Comparison of ENCODE assay signal across 25 cellular contexts in the genomic region with DNA sequence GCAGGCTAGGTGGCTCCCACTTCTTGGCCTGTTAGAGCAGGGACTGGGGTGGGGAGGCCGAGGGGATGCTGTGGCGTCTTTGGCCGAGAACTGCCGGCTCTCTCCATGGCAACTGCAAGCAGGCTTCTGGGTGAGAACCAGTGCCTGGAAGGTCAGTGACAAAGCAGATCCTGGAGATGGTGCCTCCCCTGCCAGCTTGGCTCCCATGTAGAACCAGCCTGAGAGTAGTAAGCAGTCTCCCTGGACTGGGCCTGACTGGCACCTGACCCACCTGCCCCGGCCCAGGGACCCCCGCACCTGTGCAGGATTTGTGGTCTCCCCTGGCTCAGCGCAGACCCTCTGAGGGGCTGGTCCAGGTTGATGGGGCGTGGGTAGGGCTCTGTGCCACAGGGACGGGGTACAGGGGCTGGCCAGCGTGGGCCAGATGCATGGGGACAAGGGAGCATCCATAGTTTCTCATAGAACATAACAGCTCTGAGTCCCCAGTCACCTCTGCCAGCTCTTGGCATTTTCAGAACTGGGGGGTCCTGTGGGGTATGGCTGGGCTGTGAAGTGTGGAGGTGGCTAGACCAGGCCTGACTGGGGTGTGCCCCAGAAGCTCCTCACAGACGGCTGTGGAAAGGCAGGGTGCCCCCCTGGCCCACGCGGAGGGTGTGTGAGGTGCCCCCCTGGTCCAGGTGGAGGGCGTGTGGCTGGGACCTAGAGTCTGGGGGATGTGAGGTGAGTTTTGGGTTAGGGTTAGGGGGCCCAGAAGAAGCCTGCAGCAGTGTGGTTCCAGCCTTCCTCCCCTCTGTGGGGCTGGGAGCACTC. TPM values are rescaled to one million over a fixed set of nuclear protein-coding genes. Genes with fewer than 3 reads are reported as not detected.
DNase-seq lines count a peak whose midpoint lies in the region; ATAC-seq and TF ChIP-seq lines count a peak whose summit lies in the region.
"Had no signal": no experiment of that assay in that cellular context is flagged by ENCODE, and none has a peak within 500 bp of the region (broad histone marks: within the 10 kb centered on the region; RNA-seq: fewer than 3 reads in every experiment).

No MANE protein-coding gene starts in this region.

- H3K27ac Mint-ChIP-seq in stimulated activated memory B cell treated with anti-CD40 and anti-IgM and Interleukin-4, amounts not matched to agents 10 μg/mL and 1 μg/mL and 100 μg/mL, for 72 hours, result no peak overlapping the region
- no peak overlapping the region for H3K27ac Mint-ChIP-seq in activated naive CD4-positive, alpha-beta T cell treated with anti-CD3 and anti-CD28 coated beads for 36 hours
- H3K27ac Mint-ChIP-seq: CD4-positive, CD25-positive, alpha-beta regulatory T cell had no signal

- no peak for ATAC-seq in SK-N-SH treated with all-trans-retinoic acid at 6 μM for 48 hours
- ATAC-seq in stimulated activated memory B cell treated with anti-CD40 and anti-IgM and Interleukin-4, amounts not matched to agents 10 μg/mL and 1 μg/mL and 100 μg/mL, for 72 hours, result peak; percentile 43
- no peak for ATAC-seq in GM21737 (IDR thresholded peaks at IDR 0.05; ENCODE audit: unreplicated experiment)
- ATAC-seq: HepG2 had no signal

- H3F3A ChIP-seq in SK-N-SH (replicated peaks; ENCODE audit: insufficient read depth), result no peaks in the 10 kb centered on the region

- no peak overlapping the region for H3K9ac ChIP-seq in SK-N-SH
- H3K9ac ChIP-seq: BLaER1 had no signal

- H2AFZ ChIP-seq in SK-N-SH (ENCODE audit: low read depth), result no peak overlapping the region

- TF ChIP-seq RAD21 in SK-N-SH (IDR thresholded peaks at IDR 0.05; ENCODE audit: low read length), result no peak

- H3K27me3 ChIP-seq in SK-N-SH (ENCODE audit: insufficient read depth) (no peaks in the 10 kb centered on the region), dorsolateral prefrontal cortex (peaks cover 0 to 4% (median 0%) of the 10 kb centered on the region in 45 donors)
- H3K27me3 ChIP-seq: BLaER1 had no signal

- no peaks in the 10 kb centered on the region for H3K36me3 ChIP-seq in SK-N-SH (replicated peaks in 1 of 2; ENCODE audit: control insufficient read depth in 1 of 2, insufficient read depth in 2 of 2, low read length in 1 of 2)
- H3K36me3 ChIP-seq: BLaER1, SJSA1 had no signal

- DNase-seq in SK-N-SH (peak; percentile 20), dorsolateral prefrontal cortex (peak in 3 of 10 donors; percentile 20 to 47 (median 40)), mesenteric fat pad (ENCODE audit: low spot score) (peak; percentile 87), T-helper 1 cell (no peak)
- DNase-seq in activated naive CD4-positive, alpha-beta T cell treated with anti-CD3 and anti-CD28 coated beads for 36 hours, result no peak
- DNase-seq: ACHN; CD4-positive, CD25-positive, alpha-beta regulatory T cell; DMS153; DND-41; MV-4-11; NCI-H1105; NCI-H1436 treated with DMSO at 0.1 percent for 48 hours; NCI-H187 treated with DMSO at 0.1 percent for 48 hours; NCI-H2107; NCI-H524; NCI-H748 treated with DMSO at 0.1 percent for 48 hours had no signal

- H3K4me3 ChIP-seq in SK-N-SH (ENCODE audit: low read depth in 2 of 2, low read length in 1 of 2), result no peak overlapping the region
- H3K4me3 ChIP-seq in dorsolateral prefrontal cortex, result peak overlapping the region in 26 of 59 donors; percentile 0 to 35 (median 18)
- H3K4me3 ChIP-seq: BLaER1, SJSA1 had no signal

- POLR2A ChIA-PET in SK-N-SH (lab: Yijun Ruan, JAX), result no interaction called here

- TF ChIP-seq EP300 in SK-N-SH (IDR thresholded peaks at IDR 0.05; ENCODE audit: borderline replicate concordance in 1 of 2, low read depth in 1 of 2, low read length in 1 of 2), result no peak

- no peaks in the 10 kb centered on the region for H3K9me3 ChIP-seq in SK-N-SH
- H3K9me3 ChIP-seq: SJSA1 had no signal

- intact Hi-C loops in dorsolateral prefrontal cortex (cut with DNase I), result no loop called here
- intact Hi-C loops in activated naive CD4-positive, alpha-beta T cell treated with anti-CD3 and anti-CD28 coated beads for 36 hours (cut with micrococcal nuclease), result no loop called here

- CTCF ChIA-PET in SK-N-SH (lab: Yijun Ruan, JAX), result no interaction called here
- CTCF ChIA-PET in activated naive CD4-positive, alpha-beta T cell treated with anti-CD3 and anti-CD28 coated beads for 36 hours (lab: Charles Lee), result no interaction called here

- no peak overlapping the region for H3K4me3 Mint-ChIP-seq in stimulated activated memory B cell treated with anti-CD40 and anti-IgM and Interleukin-4, amounts not matched to agents 10 μg/mL and 1 μg/mL and 100 μg/mL, for 72 hours
- no peak overlapping the region for H3K4me3 Mint-ChIP-seq in activated naive CD4-positive, alpha-beta T cell treated with anti-CD3 and anti-CD28 coated beads for 36 hours
- H3K4me3 Mint-ChIP-seq: CD4-positive, CD25-positive, alpha-beta regulatory T cell had no signal

- no peaks in the 10 kb centered on the region for H3K79me2 ChIP-seq in SK-N-SH (ENCODE audit: insufficient read depth)

- H3K4me1 ChIP-seq in SK-N-SH (ENCODE audit: control insufficient read depth in 1 of 2, insufficient read depth in 2 of 2, low read depth in 1 of 2, low read length in 1 of 2), result no peaks in the 10 kb centered on the region
- H3K4me1 ChIP-seq: SJSA1 had no signal

- no peak overlapping the region for H3K4me2 ChIP-seq in SK-N-SH
- H3K4me2 ChIP-seq: BLaER1 had no signal

- H3K36me3 Mint-ChIP-seq in stimulated activated memory B cell treated with anti-CD40 and anti-IgM and Interleukin-4, amounts not matched to agents 10 μg/mL and 1 μg/mL and 100 μg/mL, for 72 hours, result no peaks in the 10 kb centered on the region
- H3K36me3 Mint-ChIP-seq in activated naive CD4-positive, alpha-beta T cell treated with anti-CD3 and anti-CD28 coated beads for 36 hours (ENCODE audit: low read depth), result no peaks in the 10 kb centered on the region
- H3K36me3 Mint-ChIP-seq: CD4-positive, CD25-positive, alpha-beta regulatory T cell had no signal

- H3K27me3 Mint-ChIP-seq in stimulated activated memory B cell treated with anti-CD40 and anti-IgM and Interleukin-4, amounts not matched to agents 10 μg/mL and 1 μg/mL and 100 μg/mL, for 72 hours, result peaks cover 16% of the 10 kb centered on the region
- peaks cover 3% of the 10 kb centered on the region for H3K27me3 Mint-ChIP-seq in activated naive CD4-positive, alpha-beta T cell treated with anti-CD3 and anti-CD28 coated beads for 36 hours (ENCODE audit: low read depth)

- no peaks in the 10 kb centered on the region for H3K4me1 Mint-ChIP-seq in stimulated activated memory B cell treated with anti-CD40 and anti-IgM and Interleukin-4, amounts not matched to agents 10 μg/mL and 1 μg/mL and 100 μg/mL, for 72 hours
- H3K4me1 Mint-ChIP-seq in activated naive CD4-positive, alpha-beta T cell treated with anti-CD3 and anti-CD28 coated beads for 36 hours (ENCODE audit: low read depth), result no peaks in the 10 kb centered on the region
- H3K4me1 Mint-ChIP-seq: CD4-positive, CD25-positive, alpha-beta regulatory T cell had no signal

- no peaks in the 10 kb centered on the region for H4K20me1 ChIP-seq in SK-N-SH (ENCODE audit: insufficient read depth)
- H4K20me1 ChIP-seq: BLaER1 had no signal

- H3K27ac ChIP-seq in SK-N-SH (ENCODE audit: low read depth in 2 of 2, low read length in 1 of 2) (no peak overlapping the region), dorsolateral prefrontal cortex (peak overlapping the region in 35 of 59 donors; percentile 2 to 77 (median 38))
- H3K27ac ChIP-seq: 22Rv1, BLaER1, SJSA1 had no signal

- peaks cover 3% of the 10 kb centered on the region for H3K9me3 Mint-ChIP-seq in stimulated activated memory B cell treated with anti-CD40 and anti-IgM and Interleukin-4, amounts not matched to agents 10 μg/mL and 1 μg/mL and 100 μg/mL, for 72 hours
- peaks cover 5% of the 10 kb centered on the region for H3K9me3 Mint-ChIP-seq in activated naive CD4-positive, alpha-beta T cell treated with anti-CD3 and anti-CD28 coated beads for 36 hours

- 41% methylated on average over 9 of the region's 14 CpGs for WGBS in SK-N-SH (ENCODE audit: low lambda C conversion rate)

- no peak for TF ChIP-seq CTCF in SK-N-SH (IDR thresholded peaks at IDR 0.05)
- no peak for TF ChIP-seq CTCF in dorsolateral prefrontal cortex (IDR thresholded peaks at IDR 0.05 in 54 of 56, conservative IDR thresholded peaks at IDR 0.05 in 2 of 56; ENCODE audit: low read depth in 1 of 56, partially characterized antibody in 56 of 56)

- H3K9me2 ChIP-seq in SK-N-SH, result no peaks in the 10 kb centered on the region

TF ChIP-seq in SK-N-SH, 30 proteins besides CTCF, POLR2A, EP300 and RAD21:
- no peak for TF ChIP-seq JUND (IDR thresholded peaks at IDR 0.05)

TF ChIP-seq in SK-N-SH treated with all-trans-retinoic acid at 6 μM for 48 hours, 23 proteins besides CTCF, POLR2A, EP300 and RAD21 (continues in another document):
- no peak for TF ChIP-seq PPARA (CRISPR knock-in tag; IDR thresholded peaks at IDR 0.05; ENCODE audit: borderline replicate concordance)
- no peak for TF ChIP-seq ZFP3 (CRISPR knock-in tag; IDR thresholded peaks at IDR 0.05)
- TF ChIP-seq, protein P1, sequence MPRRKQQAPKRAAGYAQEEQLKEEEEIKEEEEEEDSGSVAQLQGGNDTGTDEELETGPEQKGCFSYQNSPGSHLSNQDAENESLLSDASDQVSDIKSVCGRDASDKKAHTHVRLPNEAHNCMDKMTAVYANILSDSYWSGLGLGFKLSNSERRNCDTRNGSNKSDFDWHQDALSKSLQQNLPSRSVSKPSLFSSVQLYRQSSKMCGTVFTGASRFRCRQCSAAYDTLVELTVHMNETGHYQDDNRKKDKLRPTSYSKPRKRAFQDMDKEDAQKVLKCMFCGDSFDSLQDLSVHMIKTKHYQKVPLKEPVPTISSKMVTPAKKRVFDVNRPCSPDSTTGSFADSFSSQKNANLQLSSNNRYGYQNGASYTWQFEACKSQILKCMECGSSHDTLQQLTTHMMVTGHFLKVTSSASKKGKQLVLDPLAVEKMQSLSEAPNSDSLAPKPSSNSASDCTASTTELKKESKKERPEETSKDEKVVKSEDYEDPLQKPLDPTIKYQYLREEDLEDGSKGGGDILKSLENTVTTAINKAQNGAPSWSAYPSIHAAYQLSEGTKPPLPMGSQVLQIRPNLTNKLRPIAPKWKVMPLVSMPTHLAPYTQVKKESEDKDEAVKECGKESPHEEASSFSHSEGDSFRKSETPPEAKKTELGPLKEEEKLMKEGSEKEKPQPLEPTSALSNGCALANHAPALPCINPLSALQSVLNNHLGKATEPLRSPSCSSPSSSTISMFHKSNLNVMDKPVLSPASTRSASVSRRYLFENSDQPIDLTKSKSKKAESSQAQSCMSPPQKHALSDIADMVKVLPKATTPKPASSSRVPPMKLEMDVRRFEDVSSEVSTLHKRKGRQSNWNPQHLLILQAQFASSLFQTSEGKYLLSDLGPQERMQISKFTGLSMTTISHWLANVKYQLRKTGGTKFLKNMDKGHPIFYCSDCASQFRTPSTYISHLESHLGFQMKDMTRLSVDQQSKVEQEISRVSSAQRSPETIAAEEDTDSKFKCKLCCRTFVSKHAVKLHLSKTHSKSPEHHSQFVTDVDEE (CRISPR knock-in tag; IDR thresholded peaks at IDR 0.05), result no peak

RNA-seq across cellular contexts. Expression of a gene that starts 22.2 kb away (rescaled TPM):
- polyA plus RNA-seq in SK-N-SH (2012; rRNA removed), result 0.03 and 0.05 TPM in 2 replicates
- 0.05 and 0.16 TPM in 2 replicates for polyA plus RNA-seq in SK-N-SH (2012; cell fraction: cytosol; rRNA removed)
- polyA plus RNA-seq in SK-N-SH (2012; cell fraction: nucleus; rRNA removed), result 0.17 and 0.28 TPM in 2 replicates
- total RNA-seq in dorsolateral prefrontal cortex (10 to 100 TPM; 18.4 to 81.1 (median 54.5) TPM), mesenteric fat pad (not detected)
- under 1 TPM; 0.05 TPM for total RNA-seq in activated naive CD4-positive, alpha-beta T cell treated with anti-CD3 and anti-CD28 coated beads for 36 hours
- total RNA-seq: CD4-positive, CD25-positive, alpha-beta regulatory T cell; LHCN-M2; MCF 10A had no signal
- polyA plus RNA-seq: CD4-positive, CD25-positive, alpha-beta regulatory T cell had no signal

Comparison
In these comparisons a context has a peak if more than half of its experiments do, and no peak if none do; other contexts are left out.
1. DNase-seq: peak in SK-N-SH (single experiment) and mesenteric fat pad (single experiment); none in activated naive CD4-positive, alpha-beta T cell treated with anti-CD3 and anti-CD28 coated beads for 36 hours (single experiment) and T-helper 1 cell (0 of 5).
2. H3K27ac ChIP-seq: peak in dorsolateral prefrontal cortex (35 of 59); none in SK-N-SH (0 of 2).
3. RNA of a gene that starts 22.2 kb away (total RNA-seq): 18.4 to 81.1 TPM in dorsolateral prefrontal cortex; 0.05 TPM in activated naive CD4-positive, alpha-beta T cell treated with anti-CD3 and anti-CD28 coated beads for 36 hours and not detected in mesenteric fat pad (single experiment); every median in the first group is over 10 times any median in the second.